ENCODE assay signal across 1 cellular context in genomic region chr12:86735851-86736250, GRCh38.
A peak's percentile ranks its signal among the peaks of the same experiment; 100 is the strongest.
TF ChIP-seq lines count a peak whose summit lies in the region.

No MANE protein-coding gene starts in this region.

TF ChIP-seq in GM12878, 131 proteins besides CTCF, POLR2A, EP300 and RAD21 (continued from another document):
- no peak for TF ChIP-seq ZBTB11 (CRISPR knock-in tag; IDR thresholded peaks at IDR 0.05)
- peak; percentile 94 for TF ChIP-seq TCF7 (IDR thresholded peaks at IDR 0.05; ENCODE audit: borderline replicate concordance)
- TF ChIP-seq TCF12 (IDR thresholded peaks at IDR 0.05; ENCODE audit: low read depth, low read length) = no peak
- peak; percentile 31; the same call in 1 of the 2 replicates for TF ChIP-seq IRF4 (IDR thresholded peaks at IDR 0.05; ENCODE audit: low read depth, low read length)
- no peak for TF ChIP-seq CHD1 (IDR thresholded peaks at IDR 0.05; ENCODE audit: low read depth, low read length)
- peak; percentile 29; the same call in 1 of the 2 replicates for TF ChIP-seq GABPA (IDR thresholded peaks at IDR 0.05; ENCODE audit: low read depth)
- no peak for TF ChIP-seq ZNF217 (IDR thresholded peaks at IDR 0.05)
- TF ChIP-seq, protein P1, sequence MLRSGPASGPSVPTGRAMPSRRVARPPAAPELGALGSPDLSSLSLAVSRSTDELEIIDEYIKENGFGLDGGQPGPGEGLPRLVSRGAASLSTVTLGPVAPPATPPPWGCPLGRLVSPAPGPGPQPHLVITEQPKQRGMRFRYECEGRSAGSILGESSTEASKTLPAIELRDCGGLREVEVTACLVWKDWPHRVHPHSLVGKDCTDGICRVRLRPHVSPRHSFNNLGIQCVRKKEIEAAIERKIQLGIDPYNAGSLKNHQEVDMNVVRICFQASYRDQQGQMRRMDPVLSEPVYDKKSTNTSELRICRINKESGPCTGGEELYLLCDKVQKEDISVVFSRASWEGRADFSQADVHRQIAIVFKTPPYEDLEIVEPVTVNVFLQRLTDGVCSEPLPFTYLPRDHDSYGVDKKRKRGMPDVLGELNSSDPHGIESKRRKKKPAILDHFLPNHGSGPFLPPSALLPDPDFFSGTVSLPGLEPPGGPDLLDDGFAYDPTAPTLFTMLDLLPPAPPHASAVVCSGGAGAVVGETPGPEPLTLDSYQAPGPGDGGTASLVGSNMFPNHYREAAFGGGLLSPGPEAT (IDR thresholded peaks at IDR 0.05; ENCODE audit: low read depth) = peak; percentile 48
- no peak for TF ChIP-seq ZNF24 (IDR thresholded peaks at IDR 0.05)
- TF ChIP-seq FOXM1 (IDR thresholded peaks at IDR 0.05; ENCODE audit: low read depth, low read length) = peak; percentile 80; the same call in 1 of the 2 replicates
- TF ChIP-seq SPI1 (IDR thresholded peaks at IDR 0.05; ENCODE audit: borderline replicate concordance, insufficient read depth, low read depth, low read length) = no peak
- TF ChIP-seq SP1 (IDR thresholded peaks at IDR 0.05; ENCODE audit: low read depth, low read length) = no peak
